8 cellular contexts compared by ENCODE assay signal in genomic region chr12:42590324-42590934, GRCh38. TPM values are rescaled to one million over a fixed set of nuclear protein-coding genes. Genes with fewer than 3 reads are reported as not detected.
DNase-seq lines count a peak whose midpoint lies in the region; ATAC-seq and TF ChIP-seq lines count a peak whose summit lies in the region.

No MANE protein-coding gene starts in this region.

- no peak overlapping the region for H3K4me3 ChIP-seq in CD8-positive, alpha-beta T cell (ENCODE audit: low read depth, low read length)
- peak overlapping the region; percentile 59 for H3K4me3 ChIP-seq in right cardiac atrium (ENCODE audit: low read length)

- POLR2A ChIA-PET in CD8-positive, alpha-beta T cell (lab: Charles Lee), result no interaction called here

- no peaks in the 10 kb centered on the region for H3K9me3 ChIP-seq in CD8-positive, alpha-beta T cell (ENCODE audit: low read length)
- H3K9me3 ChIP-seq in right cardiac atrium (ENCODE audit: control insufficient read depth, low read length), result no peaks in the 10 kb centered on the region

- no peak for TF ChIP-seq EP300 in Ishikawa (IDR thresholded peaks at IDR 0.05; ENCODE audit: borderline replicate concordance)

- intact Hi-C loops in CD8-positive, alpha-beta T cell (cut with DNase I, micrococcal nuclease), result no loop called here
- intact Hi-C loops in right cardiac atrium (cut with DNase I), result loop anchor here in 1 of 4 donors (10.0 kb wide), 1 partner anchor 684 kb away; no protein-coding TSS in a partner anchor
- intact Hi-C loops in sciatic nerve (cut with DNase I), result no loop called here

- no peak overlapping the region for H3K27ac ChIP-seq in CD8-positive, alpha-beta T cell (ENCODE audit: low read depth, low read length)
- H3K27ac ChIP-seq in right cardiac atrium (ENCODE audit: low read length), result peak overlapping the region; percentile 57

- peaks cover 5% of the 10 kb centered on the region for H3K4me1 ChIP-seq in CD8-positive, alpha-beta T cell (ENCODE audit: insufficient read depth, low read length)
- H3K4me1 ChIP-seq in right cardiac atrium (ENCODE audit: control insufficient read depth, insufficient read depth, low read length), result peaks cover 4% of the 10 kb centered on the region

- no peak overlapping the region for H3K27ac Mint-ChIP-seq in CD8-positive, alpha-beta T cell
- no peak overlapping the region for H3K27ac Mint-ChIP-seq in activated T-helper 17 cell treated with anti-CD3 and anti-CD28 coated beads, Interleukin-2, amount 50 U/mL, for 72 hours

- H3K4me1 Mint-ChIP-seq in CD8-positive, alpha-beta T cell (ENCODE audit: low read depth), result peaks cover 23% of the 10 kb centered on the region
- H3K4me1 Mint-ChIP-seq in activated T-helper 17 cell treated with anti-CD3 and anti-CD28 coated beads, Interleukin-2, amount 50 U/mL, for 72 hours, result peaks cover 11% of the 10 kb centered on the region

- WGBS in right cardiac atrium, result 1% methylated on average over 25 of the region's 25 CpGs

- no peaks in the 10 kb centered on the region for H3K36me3 ChIP-seq in CD8-positive, alpha-beta T cell (ENCODE audit: insufficient read depth, low read length)

- H3K4me3 Mint-ChIP-seq in CD8-positive, alpha-beta T cell, result peak overlapping the region; percentile 69
- H3K4me3 Mint-ChIP-seq in activated T-helper 17 cell treated with anti-CD3 and anti-CD28 coated beads, Interleukin-2, amount 50 U/mL, for 72 hours, result peak overlapping the region; percentile 59

- ATAC-seq in CD8-positive, alpha-beta T cell, result no peak
- ATAC-seq in activated T-helper 17 cell treated with anti-CD3 and anti-CD28 coated beads, Interleukin-2, amount 50 U/mL, for 72 hours (replicated peaks), result no peak
- ATAC-seq in right cardiac atrium (peak; percentile 8 to 51), sciatic nerve (peak; percentile 42), GM18873 (IDR thresholded peaks at IDR 0.05; ENCODE audit: low FRiP score, unreplicated experiment) (no peak), HG03196 (IDR thresholded peaks at IDR 0.05; ENCODE audit: unreplicated experiment) (no peak), GM19324 (IDR thresholded peaks at IDR 0.05; ENCODE audit: low FRiP score, unreplicated experiment) (no peak)

- peak; percentile 43 for TF ChIP-seq RAD21 in Ishikawa (IDR thresholded peaks at IDR 0.05; ENCODE audit: low read depth)

- peaks cover 18% of the 10 kb centered on the region for H3K27me3 ChIP-seq in CD8-positive, alpha-beta T cell (ENCODE audit: insufficient read depth, low read length)
- no peaks in the 10 kb centered on the region for H3K27me3 ChIP-seq in right cardiac atrium (ENCODE audit: control insufficient read depth, insufficient read depth)

- no peaks in the 10 kb centered on the region for H3K9me3 Mint-ChIP-seq in CD8-positive, alpha-beta T cell
- H3K9me3 Mint-ChIP-seq in activated T-helper 17 cell treated with anti-CD3 and anti-CD28 coated beads, Interleukin-2, amount 50 U/mL, for 72 hours, result no peaks in the 10 kb centered on the region

- H3K27me3 Mint-ChIP-seq in CD8-positive, alpha-beta T cell (ENCODE audit: low read depth), result peaks cover 64% of the 10 kb centered on the region
- H3K27me3 Mint-ChIP-seq in activated T-helper 17 cell treated with anti-CD3 and anti-CD28 coated beads, Interleukin-2, amount 50 U/mL, for 72 hours, result peaks cover 56% of the 10 kb centered on the region

- CTCF ChIA-PET in CD8-positive, alpha-beta T cell (lab: Charles Lee), result no interaction called here

- no peak for TF ChIP-seq CTCF in CD8-positive, alpha-beta T cell (IDR thresholded peaks at IDR 0.05)

- DNase-seq in CD8-positive, alpha-beta T cell, result no peak
- DNase-seq in right cardiac atrium (peak; percentile 44 to 75 (median 61)), sciatic nerve (ENCODE audit: low spot score) (peak; percentile 66)

- no peaks in the 10 kb centered on the region for H3K36me3 Mint-ChIP-seq in CD8-positive, alpha-beta T cell
- H3K36me3 Mint-ChIP-seq in activated T-helper 17 cell treated with anti-CD3 and anti-CD28 coated beads, Interleukin-2, amount 50 U/mL, for 72 hours (ENCODE audit: low read depth), result no peaks in the 10 kb centered on the region

TF ChIP-seq in Ishikawa, 13 proteins besides CTCF, POLR2A, EP300 and RAD21:
- TF ChIP-seq ZBTB7A (IDR thresholded peaks at IDR 0.05; ENCODE audit: low read depth) (peak; percentile 41; the same call in 1 of the 2 replicates), MAX (IDR thresholded peaks at IDR 0.05) (peak; percentile 62), TAF1 (IDR thresholded peaks at IDR 0.05; ENCODE audit: low read depth) (peak; percentile 34), CREB1 (IDR thresholded peaks at IDR 0.05; ENCODE audit: low read depth) (no peak)

RNA-seq across cellular contexts. Expression of gene PRICKLE1, which starts 0.9 kb away (rescaled TPM):
- under 1 TPM in 1 of 2 experiments, not detected in 1; 0.22 TPM for total RNA-seq in CD8-positive, alpha-beta T cell
- total RNA-seq in activated T-helper 17 cell treated with anti-CD3 and anti-CD28 coated beads, Interleukin-2, amount 50 U/mL, for 72 hours, result not detected
- total RNA-seq in right cardiac atrium, result 10 to 100 TPM; 21.9 to 27.2 (median 25.3) TPM
- 7.1 TPM for polyA plus RNA-seq in right cardiac atrium
- total RNA-seq in sciatic nerve, result 100 TPM

Comparison
In these comparisons a context has a peak if more than half of its experiments do, and no peak if none do; other contexts are left out.
1. ATAC-seq: peak in right cardiac atrium (2 of 2) and sciatic nerve (single experiment); none in CD8-positive, alpha-beta T cell (single experiment), activated T-helper 17 cell treated with anti-CD3 and anti-CD28 coated beads, Interleukin-2, amount 50 U/mL, for 72 hours (single experiment), GM18873 (single experiment), HG03196 (single experiment) and GM19324 (single experiment).
2. DNase-seq: peak in right cardiac atrium (3 of 3) and sciatic nerve (single experiment); none in CD8-positive, alpha-beta T cell (0 of 7).
3. RNA of gene PRICKLE1, which starts 0.9 kb away (total RNA-seq): 100 TPM in sciatic nerve (single experiment) and 21.9 to 27.2 TPM in right cardiac atrium; 0.22 TPM in CD8-positive, alpha-beta T cell and not detected in activated T-helper 17 cell treated with anti-CD3 and anti-CD28 coated beads, Interleukin-2, amount 50 U/mL, for 72 hours; every median in the first group is over 10 times any median in the second.